1 cellular context compared by ENCODE assay signal in the genomic region with DNA sequence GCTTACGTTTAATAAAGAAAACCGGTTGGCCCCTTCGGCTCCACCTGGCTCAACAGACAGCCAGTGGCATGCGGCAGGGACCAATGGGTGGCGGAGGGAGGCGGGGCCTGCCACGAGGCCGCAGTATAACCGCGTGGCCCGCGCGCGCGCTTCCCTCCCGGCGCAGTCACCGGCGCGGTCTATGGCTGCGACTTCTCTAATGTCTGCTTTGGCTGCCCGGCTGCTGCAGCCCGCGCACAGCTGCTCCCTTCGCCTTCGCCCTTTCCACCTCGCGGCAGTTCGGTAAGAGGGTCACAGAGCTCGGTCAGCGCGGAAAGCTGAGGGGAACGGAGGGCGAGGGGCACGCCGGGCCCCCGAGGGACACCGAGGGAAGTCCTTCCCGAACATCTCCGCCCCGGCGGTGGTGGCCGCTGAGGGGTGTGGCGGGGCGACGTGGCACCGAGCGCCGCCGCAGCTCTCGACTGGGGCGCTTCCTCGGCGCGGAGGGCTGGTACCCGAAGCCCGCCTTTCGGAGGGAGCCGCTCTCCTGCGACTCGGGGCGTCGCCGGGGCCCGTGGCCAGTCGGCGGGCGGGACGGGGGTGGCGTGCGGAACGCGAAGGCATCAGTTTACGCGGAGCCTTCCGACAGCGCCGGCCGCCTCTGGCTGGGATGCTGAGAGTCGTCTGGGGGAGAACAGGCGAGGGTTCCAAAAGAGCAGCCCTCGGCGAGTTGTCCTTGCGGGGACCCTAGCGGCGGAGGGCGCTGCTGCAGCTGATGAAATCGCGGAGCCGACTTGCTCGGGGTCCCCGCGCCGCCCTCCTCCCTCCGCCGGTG.
A peak's percentile ranks its signal among the peaks of the same experiment; 100 is the strongest.
TF ChIP-seq lines count a peak whose summit lies in the region.

A gene (plus strand): TSS at position 155 of the 814 bp plus-strand sequence. CDS start 27 bp downstream, at position 182.

TF ChIP-seq in HepG2, 621 proteins besides CTCF, POLR2A, EP300 and RAD21 (continued from another document and continues in another):
- TF ChIP-seq, protein P1, sequence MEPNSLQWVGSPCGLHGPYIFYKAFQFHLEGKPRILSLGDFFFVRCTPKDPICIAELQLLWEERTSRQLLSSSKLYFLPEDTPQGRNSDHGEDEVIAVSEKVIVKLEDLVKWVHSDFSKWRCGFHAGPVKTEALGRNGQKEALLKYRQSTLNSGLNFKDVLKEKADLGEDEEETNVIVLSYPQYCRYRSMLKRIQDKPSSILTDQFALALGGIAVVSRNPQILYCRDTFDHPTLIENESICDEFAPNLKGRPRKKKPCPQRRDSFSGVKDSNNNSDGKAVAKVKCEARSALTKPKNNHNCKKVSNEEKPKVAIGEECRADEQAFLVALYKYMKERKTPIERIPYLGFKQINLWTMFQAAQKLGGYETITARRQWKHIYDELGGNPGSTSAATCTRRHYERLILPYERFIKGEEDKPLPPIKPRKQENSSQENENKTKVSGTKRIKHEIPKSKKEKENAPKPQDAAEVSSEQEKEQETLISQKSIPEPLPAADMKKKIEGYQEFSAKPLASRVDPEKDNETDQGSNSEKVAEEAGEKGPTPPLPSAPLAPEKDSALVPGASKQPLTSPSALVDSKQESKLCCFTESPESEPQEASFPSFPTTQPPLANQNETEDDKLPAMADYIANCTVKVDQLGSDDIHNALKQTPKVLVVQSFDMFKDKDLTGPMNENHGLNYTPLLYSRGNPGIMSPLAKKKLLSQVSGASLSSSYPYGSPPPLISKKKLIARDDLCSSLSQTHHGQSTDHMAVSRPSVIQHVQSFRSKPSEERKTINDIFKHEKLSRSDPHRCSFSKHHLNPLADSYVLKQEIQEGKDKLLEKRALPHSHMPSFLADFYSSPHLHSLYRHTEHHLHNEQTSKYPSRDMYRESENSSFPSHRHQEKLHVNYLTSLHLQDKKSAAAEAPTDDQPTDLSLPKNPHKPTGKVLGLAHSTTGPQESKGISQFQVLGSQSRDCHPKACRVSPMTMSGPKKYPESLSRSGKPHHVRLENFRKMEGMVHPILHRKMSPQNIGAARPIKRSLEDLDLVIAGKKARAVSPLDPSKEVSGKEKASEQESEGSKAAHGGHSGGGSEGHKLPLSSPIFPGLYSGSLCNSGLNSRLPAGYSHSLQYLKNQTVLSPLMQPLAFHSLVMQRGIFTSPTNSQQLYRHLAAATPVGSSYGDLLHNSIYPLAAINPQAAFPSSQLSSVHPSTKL (CRISPR knock-in tag; IDR thresholded peaks at IDR 0.05): peak; percentile 58; the same call in 1 of the 2 replicates
- TF ChIP-seq ZNF557 (CRISPR knock-in tag; IDR thresholded peaks at IDR 0.05) (0 out of 2 replicates have a peak, but pooled peaks have one; percentile 23), REL (CRISPR knock-in tag; conservative IDR thresholded peaks at IDR 0.05) (peak; percentile 91), JUNB (CRISPR knock-in tag; IDR thresholded peaks at IDR 0.05; ENCODE audit: borderline replicate concordance) (peak; percentile 18; the same call in 1 of the 2 replicates), ZC3H13 (CRISPR knock-in tag; IDR thresholded peaks at IDR 0.05) (peak; percentile 94), ZNF432 (CRISPR knock-in tag; IDR thresholded peaks at IDR 0.05; ENCODE audit: borderline replicate concordance) (no peak), ZNF251 (CRISPR knock-in tag; IDR thresholded peaks at IDR 0.05) (0 out of 2 replicates have a peak, but pooled peaks have one; percentile 51), PRPF4 (IDR thresholded peaks at IDR 0.05; ENCODE audit: low read depth, low read length, poor library complexity, severe bottlenecking) (no peak), ZNF460 (CRISPR knock-in tag; IDR thresholded peaks at IDR 0.05; ENCODE audit: borderline replicate concordance) (no peak), ZNF577 (CRISPR knock-in tag; IDR thresholded peaks at IDR 0.05; ENCODE audit: borderline replicate concordance, low read depth) (peak; percentile 86; the same call in 1 of the 2 replicates), HNRNPLL (IDR thresholded peaks at IDR 0.05; ENCODE audit: low read depth, low read length, poor library complexity, severe bottlenecking) (peak; percentile 22), ZNF138 (CRISPR knock-in tag; IDR thresholded peaks at IDR 0.05; ENCODE audit: low read depth) (peak; percentile 96), TCF7 (IDR thresholded peaks at IDR 0.05; ENCODE audit: low read depth) (no peak), FOXA1 (IDR thresholded peaks at IDR 0.05) (no peak), FOXA1 (CRISPR knock-in tag; IDR thresholded peaks at IDR 0.05) (peak; percentile 13; the same call in 1 of the 2 replicates), EHMT2 (IDR thresholded peaks at IDR 0.05; ENCODE audit: borderline replicate concordance, low read depth, low read length) (no peak; the same call in 1 of the 2 replicates), ZNF382 (CRISPR knock-in tag; IDR thresholded peaks at IDR 0.05; ENCODE audit: borderline replicate concordance) (no peak), CREM (IDR thresholded peaks at IDR 0.05) (peak; percentile 51; the same call in 1 of the 2 replicates), CREM (CRISPR knock-in tag; IDR thresholded peaks at IDR 0.05) (no peak), ZNF274 (CRISPR knock-in tag; IDR thresholded peaks at IDR 0.05) (peak; percentile 97), MATR3 (CRISPR knock-in tag; IDR thresholded peaks at IDR 0.05) (no peak), RFXAP (CRISPR knock-in tag; IDR thresholded peaks at IDR 0.05; ENCODE audit: borderline replicate concordance) (peak; percentile 90; the same call in 1 of the 2 replicates)
- TF ChIP-seq, protein P2, sequence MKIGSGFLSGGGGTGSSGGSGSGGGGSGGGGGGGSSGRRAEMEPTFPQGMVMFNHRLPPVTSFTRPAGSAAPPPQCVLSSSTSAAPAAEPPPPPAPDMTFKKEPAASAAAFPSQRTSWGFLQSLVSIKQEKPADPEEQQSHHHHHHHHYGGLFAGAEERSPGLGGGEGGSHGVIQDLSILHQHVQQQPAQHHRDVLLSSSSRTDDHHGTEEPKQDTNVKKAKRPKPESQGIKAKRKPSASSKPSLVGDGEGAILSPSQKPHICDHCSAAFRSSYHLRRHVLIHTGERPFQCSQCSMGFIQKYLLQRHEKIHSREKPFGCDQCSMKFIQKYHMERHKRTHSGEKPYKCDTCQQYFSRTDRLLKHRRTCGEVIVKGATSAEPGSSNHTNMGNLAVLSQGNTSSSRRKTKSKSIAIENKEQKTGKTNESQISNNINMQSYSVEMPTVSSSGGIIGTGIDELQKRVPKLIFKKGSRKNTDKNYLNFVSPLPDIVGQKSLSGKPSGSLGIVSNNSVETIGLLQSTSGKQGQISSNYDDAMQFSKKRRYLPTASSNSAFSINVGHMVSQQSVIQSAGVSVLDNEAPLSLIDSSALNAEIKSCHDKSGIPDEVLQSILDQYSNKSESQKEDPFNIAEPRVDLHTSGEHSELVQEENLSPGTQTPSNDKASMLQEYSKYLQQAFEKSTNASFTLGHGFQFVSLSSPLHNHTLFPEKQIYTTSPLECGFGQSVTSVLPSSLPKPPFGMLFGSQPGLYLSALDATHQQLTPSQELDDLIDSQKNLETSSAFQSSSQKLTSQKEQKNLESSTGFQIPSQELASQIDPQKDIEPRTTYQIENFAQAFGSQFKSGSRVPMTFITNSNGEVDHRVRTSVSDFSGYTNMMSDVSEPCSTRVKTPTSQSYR (CRISPR knock-in tag; IDR thresholded peaks at IDR 0.05; ENCODE audit: borderline replicate concordance): peak; percentile 22; the same call in 1 of the 2 replicates
- TF ChIP-seq, protein P3, sequence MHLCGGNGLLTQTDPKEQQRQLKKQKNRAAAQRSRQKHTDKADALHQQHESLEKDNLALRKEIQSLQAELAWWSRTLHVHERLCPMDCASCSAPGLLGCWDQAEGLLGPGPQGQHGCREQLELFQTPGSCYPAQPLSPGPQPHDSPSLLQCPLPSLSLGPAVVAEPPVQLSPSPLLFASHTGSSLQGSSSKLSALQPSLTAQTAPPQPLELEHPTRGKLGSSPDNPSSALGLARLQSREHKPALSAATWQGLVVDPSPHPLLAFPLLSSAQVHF (CRISPR knock-in tag; IDR thresholded peaks at IDR 0.05): peak; percentile 94
- TF ChIP-seq, protein P4, sequence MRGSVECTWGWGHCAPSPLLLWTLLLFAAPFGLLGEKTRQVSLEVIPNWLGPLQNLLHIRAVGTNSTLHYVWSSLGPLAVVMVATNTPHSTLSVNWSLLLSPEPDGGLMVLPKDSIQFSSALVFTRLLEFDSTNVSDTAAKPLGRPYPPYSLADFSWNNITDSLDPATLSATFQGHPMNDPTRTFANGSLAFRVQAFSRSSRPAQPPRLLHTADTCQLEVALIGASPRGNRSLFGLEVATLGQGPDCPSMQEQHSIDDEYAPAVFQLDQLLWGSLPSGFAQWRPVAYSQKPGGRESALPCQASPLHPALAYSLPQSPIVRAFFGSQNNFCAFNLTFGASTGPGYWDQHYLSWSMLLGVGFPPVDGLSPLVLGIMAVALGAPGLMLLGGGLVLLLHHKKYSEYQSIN (CRISPR knock-in tag; IDR thresholded peaks at IDR 0.05; ENCODE audit: borderline replicate concordance): no peak
- TF ChIP-seq, protein P5, sequence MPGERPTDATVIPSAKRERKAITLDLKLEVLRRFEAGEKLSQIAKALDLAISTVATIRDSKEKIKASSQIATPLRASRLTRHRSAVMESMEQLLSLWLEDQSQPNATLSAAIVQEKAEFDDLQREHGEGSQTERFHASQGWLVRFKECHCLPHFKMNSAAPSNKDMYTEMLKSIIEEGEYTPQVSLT (CRISPR knock-in tag; IDR thresholded peaks at IDR 0.05; ENCODE audit: borderline replicate concordance, low read depth): peak; percentile 74; the same call in 1 of the 2 replicates
- TF ChIP-seq, protein P6, sequence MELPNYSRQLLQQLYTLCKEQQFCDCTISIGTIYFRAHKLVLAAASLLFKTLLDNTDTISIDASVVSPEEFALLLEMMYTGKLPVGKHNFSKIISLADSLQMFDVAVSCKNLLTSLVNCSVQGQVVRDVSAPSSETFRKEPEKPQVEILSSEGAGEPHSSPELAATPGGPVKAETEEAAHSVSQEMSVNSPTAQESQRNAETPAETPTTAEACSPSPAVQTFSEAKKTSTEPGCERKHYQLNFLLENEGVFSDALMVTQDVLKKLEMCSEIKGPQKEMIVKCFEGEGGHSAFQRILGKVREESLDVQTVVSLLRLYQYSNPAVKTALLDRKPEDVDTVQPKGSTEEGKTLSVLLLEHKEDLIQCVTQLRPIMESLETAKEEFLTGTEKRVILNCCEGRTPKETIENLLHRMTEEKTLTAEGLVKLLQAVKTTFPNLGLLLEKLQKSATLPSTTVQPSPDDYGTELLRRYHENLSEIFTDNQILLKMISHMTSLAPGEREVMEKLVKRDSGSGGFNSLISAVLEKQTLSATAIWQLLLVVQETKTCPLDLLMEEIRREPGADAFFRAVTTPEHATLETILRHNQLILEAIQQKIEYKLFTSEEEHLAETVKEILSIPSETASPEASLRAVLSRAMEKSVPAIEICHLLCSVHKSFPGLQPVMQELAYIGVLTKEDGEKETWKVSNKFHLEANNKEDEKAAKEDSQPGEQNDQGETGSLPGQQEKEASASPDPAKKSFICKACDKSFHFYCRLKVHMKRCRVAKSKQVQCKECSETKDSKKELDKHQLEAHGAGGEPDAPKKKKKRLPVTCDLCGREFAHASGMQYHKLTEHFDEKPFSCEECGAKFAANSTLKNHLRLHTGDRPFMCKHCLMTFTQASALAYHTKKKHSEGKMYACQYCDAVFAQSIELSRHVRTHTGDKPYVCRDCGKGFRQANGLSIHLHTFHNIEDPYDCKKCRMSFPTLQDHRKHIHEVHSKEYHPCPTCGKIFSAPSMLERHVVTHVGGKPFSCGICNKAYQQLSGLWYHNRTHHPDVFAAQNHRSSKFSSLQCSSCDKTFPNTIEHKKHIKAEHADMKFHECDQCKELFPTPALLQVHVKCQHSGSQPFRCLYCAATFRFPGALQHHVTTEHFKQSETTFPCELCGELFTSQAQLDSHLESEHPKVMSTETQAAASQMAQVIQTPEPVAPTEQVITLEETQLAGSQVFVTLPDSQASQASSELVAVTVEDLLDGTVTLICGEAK (IDR thresholded peaks at IDR 0.05): no peak
- TF ChIP-seq, protein P6 (CRISPR knock-in tag; IDR thresholded peaks at IDR 0.05): peak; percentile 82
- TF ChIP-seq, protein P7, sequence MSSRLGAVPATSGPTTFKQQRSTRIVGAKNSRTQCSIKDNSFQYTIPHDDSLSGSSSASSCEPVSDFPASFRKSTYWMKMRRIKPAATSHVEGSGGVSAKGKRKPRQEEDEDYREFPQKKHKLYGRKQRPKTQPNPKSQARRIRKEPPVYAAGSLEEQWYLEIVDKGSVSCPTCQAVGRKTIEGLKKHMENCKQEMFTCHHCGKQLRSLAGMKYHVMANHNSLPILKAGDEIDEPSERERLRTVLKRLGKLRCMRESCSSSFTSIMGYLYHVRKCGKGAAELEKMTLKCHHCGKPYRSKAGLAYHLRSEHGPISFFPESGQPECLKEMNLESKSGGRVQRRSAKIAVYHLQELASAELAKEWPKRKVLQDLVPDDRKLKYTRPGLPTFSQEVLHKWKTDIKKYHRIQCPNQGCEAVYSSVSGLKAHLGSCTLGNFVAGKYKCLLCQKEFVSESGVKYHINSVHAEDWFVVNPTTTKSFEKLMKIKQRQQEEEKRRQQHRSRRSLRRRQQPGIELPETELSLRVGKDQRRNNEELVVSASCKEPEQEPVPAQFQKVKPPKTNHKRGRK (CRISPR knock-in tag; IDR thresholded peaks at IDR 0.05): no peak
- TF ChIP-seq, protein P8, sequence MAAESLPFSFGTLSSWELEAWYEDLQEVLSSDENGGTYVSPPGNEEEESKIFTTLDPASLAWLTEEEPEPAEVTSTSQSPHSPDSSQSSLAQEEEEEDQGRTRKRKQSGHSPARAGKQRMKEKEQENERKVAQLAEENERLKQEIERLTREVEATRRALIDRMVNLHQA (CRISPR knock-in tag; IDR thresholded peaks at IDR 0.05): no peak
